In genomic region chr7:95686109-95686508, GRCh38 we compare ENCODE assay signal across 8 cellular contexts.
DNase-seq lines count a peak whose midpoint lies in the region; ATAC-seq and TF ChIP-seq lines count a peak whose summit lies in the region.

No MANE protein-coding gene starts in this region.

- no peaks in the 10 kb centered on the region for H3K4me1 Mint-ChIP-seq in endodermal cell
- H3K4me1 Mint-ChIP-seq in mesothelial cell of epicardium = peaks cover 7% of the 10 kb centered on the region

- no peaks in the 10 kb centered on the region for H3K36me3 ChIP-seq in OCI-LY7 (ENCODE audit: insufficient read depth, low read length)
- no peaks in the 10 kb centered on the region for H3K36me3 ChIP-seq in endodermal cell (ENCODE audit: control insufficient read depth, insufficient read depth, low read length)
- H3K36me3 ChIP-seq in H7 (replicated peaks; ENCODE audit: control insufficient read depth, insufficient read depth, low read length) = no peaks in the 10 kb centered on the region

- no peaks in the 10 kb centered on the region for H3K9me2 ChIP-seq in OCI-LY7 (ENCODE audit: insufficient read depth, low read length)

- BruUV-seq in OCI-LY7 (replicated peaks; lab: Mats Ljungman, UMichigan) = no TSS peak

- H3K9me3 ChIP-seq in OCI-LY7 (ENCODE audit: low read length) (no peaks in the 10 kb centered on the region), endodermal cell (ENCODE audit: control insufficient read depth, low read length) (no peaks in the 10 kb centered on the region)

- no peak for ATAC-seq in activated naive CD4-positive, alpha-beta T cell treated with anti-CD3 and anti-CD28 coated beads, Interleukin-2, amount 50 U/mL, for 72 hours
- no peak for ATAC-seq in HG03457 (IDR thresholded peaks at IDR 0.05; ENCODE audit: unreplicated experiment)

- no peak overlapping the region for H2AFZ ChIP-seq in OCI-LY7 (ENCODE audit: low read length)

- H3K4me1 ChIP-seq in OCI-LY7 (ENCODE audit: insufficient read depth, low read length, poor library complexity, severe bottlenecking) (no peaks in the 10 kb centered on the region), endodermal cell (ENCODE audit: control insufficient read depth, insufficient read depth, low read length) (no peaks in the 10 kb centered on the region)

- CTCF ChIA-PET in OCI-LY7 (lab: Charles Lee; ENCODE audit: unreplicated experiment) = no interaction called here

- no peaks in the 10 kb centered on the region for H3K79me2 ChIP-seq in OCI-LY7 (ENCODE audit: insufficient read depth, low read depth, low read length)

- intact Hi-C loops in OCI-LY7 (cut with micrococcal nuclease; ENCODE audit: unreplicated experiment) = no loop called here

- H3K27ac Mint-ChIP-seq in endodermal cell (no peak overlapping the region), mesothelial cell of epicardium (no peak overlapping the region)
- no peak overlapping the region for H3K27ac Mint-ChIP-seq in activated naive CD4-positive, alpha-beta T cell treated with anti-CD3 and anti-CD28 coated beads, Interleukin-2, amount 50 U/mL, for 72 hours

- H3K4me3 Mint-ChIP-seq in endodermal cell = no peak overlapping the region
- H3K4me3 Mint-ChIP-seq in mesothelial cell of epicardium = no peak overlapping the region

- DNase-seq in ELF-1 (ENCODE audit: low read depth, low spot score) = peak; percentile 25
- DNase-seq in Jurkat, Clone E6-1 (ENCODE audit: low read depth, low spot score) = peak; percentile 23
- DNase-seq in OCI-LY7 (ENCODE audit: low spot score) = peak; percentile 12
- peak; percentile 68 for DNase-seq in endodermal cell
- peak in 1 of 2 experiments; percentile 40 for DNase-seq in mesothelial cell of epicardium (ENCODE audit: low spot score in 2 of 2, unreplicated experiment in 2 of 2)
- DNase-seq in H7 = no peak
- no peak for DNase-seq in activated naive CD4-positive, alpha-beta T cell treated with anti-CD3 and anti-CD28 coated beads, Interleukin-2, amount 50 U/mL, for 72 hours (ENCODE audit: low spot score in 2 of 2)

- H3K9ac ChIP-seq in endodermal cell (ENCODE audit: extremely low read depth, low read length, poor library complexity, severe bottlenecking) = no peak overlapping the region

- no peaks in the 10 kb centered on the region for H4K20me1 ChIP-seq in OCI-LY7 (ENCODE audit: insufficient read depth, low read length)

- H3K27me3 Mint-ChIP-seq in endodermal cell (ENCODE audit: insufficient read depth) = no peaks in the 10 kb centered on the region
- no peaks in the 10 kb centered on the region for H3K27me3 Mint-ChIP-seq in mesothelial cell of epicardium (ENCODE audit: low read depth)

- H3K4me2 ChIP-seq in OCI-LY7 (ENCODE audit: low read length) = no peak overlapping the region

- H3K36me3 Mint-ChIP-seq in endodermal cell (ENCODE audit: low read depth) = no peaks in the 10 kb centered on the region
- no peaks in the 10 kb centered on the region for H3K36me3 Mint-ChIP-seq in mesothelial cell of epicardium
- no peaks in the 10 kb centered on the region for H3K36me3 Mint-ChIP-seq in activated naive CD4-positive, alpha-beta T cell treated with anti-CD3 and anti-CD28 coated beads, Interleukin-2, amount 50 U/mL, for 72 hours

- POLR2A ChIA-PET in OCI-LY7 (lab: Charles Lee) = interaction anchor here (0.6 to 2.0 kb wide), 3 partner anchors 12 to 160 kb away, joined by 3 to 4 read pairs (median 3); no protein-coding TSS in a partner anchor

- no peak overlapping the region for H3K4me3 ChIP-seq in Jurkat, Clone E6-1 (ENCODE audit: low read length)
- H3K4me3 ChIP-seq in OCI-LY7 (ENCODE audit: low read depth, low read length, poor library complexity, severe bottlenecking) = no peak overlapping the region
- no peak overlapping the region for H3K4me3 ChIP-seq in endodermal cell (ENCODE audit: low read length)
- no peak overlapping the region for H3K4me3 ChIP-seq in H7 (ENCODE audit: insufficient read depth, low read depth, low read length)

- TF ChIP-seq CTCF in OCI-LY7 (conservative IDR thresholded peaks at IDR 0.05; ENCODE audit: low read length) (peak; percentile 59), endodermal cell (conservative IDR thresholded peaks at IDR 0.05) (peak; percentile 71), mesothelial cell of epicardium (IDR thresholded peaks at IDR 0.05; ENCODE audit: unreplicated experiment) (peak; percentile 28)

- H3K27me3 ChIP-seq in endodermal cell (ENCODE audit: control insufficient read depth, insufficient read depth, low read length, poor library complexity, severe bottlenecking) (no peaks in the 10 kb centered on the region), H7 (ENCODE audit: control insufficient read depth, insufficient read depth, low read length) (no peaks in the 10 kb centered on the region)

- H3K27ac ChIP-seq in OCI-LY7 (ENCODE audit: low read depth, low read length, poor library complexity, severe bottlenecking) = no peak overlapping the region
- no peak overlapping the region for H3K27ac ChIP-seq in endodermal cell (ENCODE audit: low read depth, low read length)

- H3K9me3 Mint-ChIP-seq in endodermal cell (no peaks in the 10 kb centered on the region), mesothelial cell of epicardium (no peaks in the 10 kb centered on the region)
- peaks cover 2 to 3% of the 10 kb centered on the region in 2 donors for H3K9me3 Mint-ChIP-seq in activated naive CD4-positive, alpha-beta T cell treated with anti-CD3 and anti-CD28 coated beads, Interleukin-2, amount 50 U/mL, for 72 hours

- WGBS in endodermal cell (ENCODE audit: insufficient coverage in 1 of 2, insufficient read length in 1 of 2), 2 experiments = 0 to 31% methylated on average over 2 to 3 of the region's 4 CpGs

Comparison
In these comparisons a context has a peak if more than half of its experiments do, and no peak if none do; other contexts are left out.
1. DNase-seq: peak in ELF-1 (single experiment), Jurkat, Clone E6-1 (single experiment), OCI-LY7 (single experiment) and endodermal cell (single experiment); none in H7 (single experiment) and activated naive CD4-positive, alpha-beta T cell treated with anti-CD3 and anti-CD28 coated beads, Interleukin-2, amount 50 U/mL, for 72 hours (0 of 2).
2. Peak in every context shown above with its lines, with median percentiles within 50 percentile points of each other: CTCF ChIP-seq.